Comparison of ENCODE assay signal across 11 cellular contexts in the genomic region with DNA sequence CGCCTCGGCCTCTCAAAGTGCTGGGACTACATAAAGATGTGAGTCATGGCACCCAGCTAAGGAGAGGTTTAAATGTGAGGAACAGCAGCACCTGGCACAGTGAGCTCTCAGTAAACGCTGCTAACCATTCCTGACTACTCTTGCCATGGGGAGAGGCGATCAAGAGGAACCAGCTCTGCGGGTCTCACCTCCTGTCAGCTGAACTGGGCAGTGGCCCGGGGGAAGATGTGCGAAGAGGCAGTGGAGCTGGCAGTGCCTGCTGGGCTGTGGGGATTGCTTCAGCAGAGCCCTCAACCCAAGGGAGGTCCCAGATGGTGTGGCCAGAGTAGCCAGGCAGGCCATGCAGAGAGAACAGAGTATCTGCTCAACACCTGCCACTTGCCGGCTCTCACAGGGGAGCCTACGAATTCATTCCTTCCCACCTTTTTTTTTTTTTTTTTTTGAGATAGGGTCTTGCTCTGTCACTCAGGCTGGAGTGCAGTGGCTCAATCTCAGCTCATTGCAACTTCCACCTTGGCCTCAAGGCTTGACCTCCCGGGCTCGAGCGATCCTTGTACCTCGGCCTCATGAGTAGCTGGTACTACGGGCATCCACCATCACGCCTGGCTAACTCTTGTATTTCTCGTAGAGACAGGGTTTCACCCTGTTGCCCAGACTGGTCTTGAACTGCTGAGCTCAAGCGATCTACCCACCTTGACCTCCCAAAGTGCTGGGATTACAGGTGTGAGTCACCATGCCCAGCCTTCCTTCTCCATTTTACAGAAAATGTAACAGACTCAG. TPM values are rescaled to one million over a fixed set of nuclear protein-coding genes. Genes with fewer than 3 reads are reported as not detected.
DNase-seq lines count a peak whose midpoint lies in the region; ATAC-seq and TF ChIP-seq lines count a peak whose summit lies in the region.
"Had no signal": no experiment of that assay in that cellular context is flagged by ENCODE, and none has a peak within 500 bp of the region (broad histone marks: within the 10 kb centered on the region; RNA-seq: fewer than 3 reads in every experiment).

No MANE protein-coding gene starts in this region.

- ATAC-seq in T-helper 17 cell (no peak), natural killer cell (no peak), HG02885 (IDR thresholded peaks at IDR 0.05; ENCODE audit: poor library complexity, unreplicated experiment) (no peak), HG03442 (IDR thresholded peaks at IDR 0.05; ENCODE audit: unreplicated experiment) (no peak)

- H3K9me3 Mint-ChIP-seq in natural killer cell = no peaks in the 10 kb centered on the region

- H3K27ac Mint-ChIP-seq in T-helper 17 cell (peak overlapping the region; percentile 27), natural killer cell (peak overlapping the region; percentile 90 to 94)

- H3K27me3 Mint-ChIP-seq in T-helper 17 cell (no peaks in the 10 kb centered on the region), natural killer cell (ENCODE audit: low read depth in 2 of 2) (no peaks in the 10 kb centered on the region)

- TF ChIP-seq CTCF in natural killer cell (IDR thresholded peaks at IDR 0.05) = no peak
- TF ChIP-seq CTCF in GM13976 (IDR thresholded peaks at IDR 0.05; ENCODE audit: borderline replicate concordance, control extremely low read depth, extremely low read depth, insufficient read depth, missing control alignments) = no peak

- H3K9me3 ChIP-seq in T-helper 17 cell (ENCODE audit: control insufficient read depth, low read length, poor library complexity, severe bottlenecking) = no peaks in the 10 kb centered on the region
- H3K9me3 ChIP-seq: Caco-2 had no signal

- DNase-seq in Caki2 (ENCODE audit: low read depth) = peak; percentile 40
- no peak for DNase-seq in T-helper 17 cell
- DNase-seq in natural killer cell = no peak
- no peak for DNase-seq in GM13976 (ENCODE audit: low spot score)
- DNase-seq: Caco-2; effector CD8-positive, alpha-beta T cell; NCI-H226; stimulated activated CD4-positive, alpha-beta T cell treated with anti-CD3 and anti-CD28 coated beads, Interleukin-1b, Interleukin-23, amount 100 ng/mL, for 48 hours; T-helper 9 cell had no signal

- peaks cover 9% of the 10 kb centered on the region for H3K4me1 Mint-ChIP-seq in T-helper 17 cell
- H3K4me1 Mint-ChIP-seq in natural killer cell = peaks cover 16 to 50% of the 10 kb centered on the region in 2 donors

- intact Hi-C loops in natural killer cell (cut with micrococcal nuclease) = no loop called here

- H3K36me3 Mint-ChIP-seq in T-helper 17 cell (ENCODE audit: low read depth) = peaks cover 6% of the 10 kb centered on the region
- peaks cover 9% of the 10 kb centered on the region for H3K36me3 Mint-ChIP-seq in natural killer cell

- H3K4me3 Mint-ChIP-seq in T-helper 17 cell (no peak overlapping the region), natural killer cell (no peak overlapping the region)

- in situ Hi-C loops in Caki2 (cut with HindIII; ENCODE audit: low pct_unique_long_range_greater_than_20kb, low sequenced_read_pairs) = no loop called here
- in situ Hi-C loops in GM13976 (cut with MboI; ENCODE audit: low sequenced_read_pairs, unreplicated experiment) = no loop called here

RNA-seq across cellular contexts. Expression of gene POLM, which starts 6.8 kb away (rescaled TPM):
- 2.6 and 2.9 TPM in 2 replicates for total RNA-seq in Caki2 (2014; rRNA removed; shearing (Covaris generic); ENCODE audit: low replicate concordance)
- total RNA-seq in T-helper 17 cell (10 to 100 TPM; 27.2 to 29.7 TPM), natural killer cell (10 to 100 TPM; 41.7 to 74.1 (median 50.9) TPM)

RNA-seq across cellular contexts. Expression of gene PGAM2, which starts 10.1 kb away (rescaled TPM):
- not detected in 2 replicates for total RNA-seq in Caki2 (2014; rRNA removed; shearing (Covaris generic); ENCODE audit: low replicate concordance)
- total RNA-seq in T-helper 17 cell = under 1 TPM in 1 of 2 donors, not detected in 1; 0.92 TPM
- 1 to 10 TPM; 1.0 to 1.9 (median 1.5) TPM for total RNA-seq in natural killer cell
- total RNA-seq: Caco-2 had no signal

RNA-seq across cellular contexts. Expression of gene AEBP1, which starts 28.7 kb away (rescaled TPM):
- not detected in 2 replicates for total RNA-seq in Caki2 (2014; rRNA removed; shearing (Covaris generic); ENCODE audit: low replicate concordance)
- 1 to 10 TPM; 1.1 to 4.2 TPM for total RNA-seq in T-helper 17 cell
- total RNA-seq in natural killer cell = 1 to 10 TPM; 3.3 to 9.0 (median 6.4) TPM

RNA-seq across cellular contexts. Expression of gene DBNL, which starts 31.0 kb away (rescaled TPM):
- total RNA-seq in Caki2 (2014; rRNA removed; shearing (Covaris generic); ENCODE audit: low replicate concordance) = 137 and 174 TPM in 2 replicates
- total RNA-seq in T-helper 17 cell = 100 to 1,000 TPM in 1 of 2 donors, 10 to 100 TPM in 1; 91.1 to 104 TPM
- total RNA-seq in natural killer cell = 100 to 1,000 TPM; 123 to 129 (median 129) TPM

RNA-seq across cellular contexts. Expression of gene POLD2, which starts 47.9 kb away (rescaled TPM):
- total RNA-seq in Caki2 (2014; rRNA removed; shearing (Covaris generic); ENCODE audit: low replicate concordance) = 211 and 243 TPM in 2 replicates
- 10 to 100 TPM; 46.3 to 53.3 TPM for total RNA-seq in T-helper 17 cell
- 10 to 100 TPM; 30.1 to 38.3 (median 38.1) TPM for total RNA-seq in natural killer cell
